8 cellular contexts compared by ENCODE assay signal in genomic region chr7:6228865-6229264, GRCh38. TPM values are rescaled to one million over a fixed set of nuclear protein-coding genes. Genes with fewer than 3 reads are reported as not detected.
DNase-seq lines count a peak whose midpoint lies in the region; ATAC-seq, FAIRE-seq and TF ChIP-seq lines count a peak whose summit lies in the region.
"Had no signal": no experiment of that assay in that cellular context is flagged by ENCODE, and none has a peak within 500 bp of the region (broad histone marks: within the 10 kb centered on the region; RNA-seq: fewer than 3 reads in every experiment).

No MANE protein-coding gene starts in this region.

- H3K4me2 ChIP-seq in GM12878 (ENCODE audit: control insufficient read depth, insufficient read depth) = peak overlapping the region; percentile 52

- no peaks in the 10 kb centered on the region for H3K9me3 ChIP-seq in GM12878 (replicated peaks; ENCODE audit: control insufficient read depth, insufficient read depth, low read length)

- CTCF ChIA-PET in GM12878 (lab: Yijun Ruan, JAX) = no interaction called here

- no peak for TF ChIP-seq RAD21 in GM12878 (IDR thresholded peaks at IDR 0.05; ENCODE audit: insufficient read depth, low read depth, low read length)

- intact Hi-C loops in GM12878 (cut with micrococcal nuclease; ENCODE audit: unreplicated experiment) = no loop called here

- WGBS in GM12878 (ENCODE audit: insufficient coverage, insufficient replicate concordance, low lambda C conversion rate, missing lambda C conversion rate) = 27% methylated on average over 4 of the region's 4 CpGs

- H3K79me2 ChIP-seq in GM12878 (ENCODE audit: control insufficient read depth, insufficient read depth, low read length) = peaks cover 40% of the 10 kb centered on the region

- RAD21 ChIA-PET in GM12878 (lab: Charles Lee; ENCODE audit: unreplicated experiment) = interaction anchor here (1.6 kb wide), 1 partner anchor 14 kb away, joined by 4 read pairs; no protein-coding TSS in a partner anchor

- no peaks in the 10 kb centered on the region for H3K27me3 ChIP-seq in GM12878 (replicated peaks in 1 of 2; ENCODE audit: control insufficient read depth in 2 of 2, insufficient read depth in 2 of 2, low read length in 1 of 2)

- 0 out of 2 replicates have a peak overlapping the region, but pooled peaks have one; percentile 26 for H3K4me3 ChIP-seq in GM12878

- H3K9ac ChIP-seq in GM12878 (ENCODE audit: control insufficient read depth, insufficient read depth, low read length) = no peak overlapping the region; the same call in 1 of the 2 replicates

- in situ Hi-C loops in GM12878 (cut with MboI) = no loop called here

- FAIRE-seq in GM12878 (lab: Jason Lieb, UNC) = peak; percentile 85

- no TSS peak for BruUV-seq in GM12878 (replicated peaks; lab: Mats Ljungman, UMichigan)

- H3K4me1 ChIP-seq in GM12878 (ENCODE audit: control insufficient read depth, insufficient read depth, low read length) = peaks cover 22% of the 10 kb centered on the region

- SMC1A ChIA-PET in GM12878 (lab: Charles Lee; ENCODE audit: uncharacterized antibody, unreplicated experiment) = interaction anchor here (1.3 to 1.7 kb wide), 3 partner anchors 11 to 17 kb away, joined by 3 to 7 read pairs (median 5); no protein-coding TSS in a partner anchor

- H4K20me1 ChIP-seq in GM12878 (ENCODE audit: control insufficient read depth, insufficient read depth) = no peaks in the 10 kb centered on the region

- no peak for TF ChIP-seq CTCF in GM12878 (IDR thresholded peaks at IDR 0.05 in 2 of 3, conservative IDR thresholded peaks at IDR 0.05 in 1 of 3; ENCODE audit: control insufficient read depth in 2 of 3, extremely low read depth in 1 of 3, insufficient read depth in 1 of 3, low read depth in 3 of 3, low read length in 3 of 3)

- no peaks in the 10 kb centered on the region; a peak in 1 of 4 replicates for H3K36me3 ChIP-seq in GM12878 (ENCODE audit: control insufficient read depth in 2 of 2, insufficient read depth in 2 of 2, low read length in 1 of 2)

- peak overlapping the region; percentile 46; the same call in 1 of the 2 replicates for H3K27ac ChIP-seq in GM12878 (ENCODE audit: control insufficient read depth, insufficient read depth)

- TF ChIP-seq POLR2A in GM12878 (IDR thresholded peaks at IDR 0.05; ENCODE audit: low read depth, low read length) = no peak

- POLR2A ChIA-PET in GM12878 (lab: Charles Lee) = interaction anchor here (0.5 to 1.3 kb wide), 4 partner anchors 14 to 133 kb away, joined by 3 to 4 read pairs (median 4); no protein-coding TSS in a partner anchor

- peak in 1 of 2 experiments; percentile 49; a peak in 1 of 4 replicates for TF ChIP-seq EP300 in GM12878 (IDR thresholded peaks at IDR 0.05; ENCODE audit: borderline replicate concordance in 1 of 2, control insufficient read depth in 1 of 2, low read depth in 2 of 2, low read length in 2 of 2)

- peak; percentile 68 for ATAC-seq in GM19023 (IDR thresholded peaks at IDR 0.05; ENCODE audit: unreplicated experiment)
- ATAC-seq in HG03135 (IDR thresholded peaks at IDR 0.05; ENCODE audit: unreplicated experiment) = peak; percentile 89
- ATAC-seq in GM12878 = peak; percentile 92

- DNase-seq in GM12878 (ENCODE audit: low read depth, low spot score) (peak; percentile 40), myocyte (ENCODE audit: low read depth) (peak; percentile 64), T-helper 1 cell (no peak), COR-L47 (lab: John Stamatoyannopoulos, UW) (no peak)
- DNase-seq in NK-92 treated with Interleukin-12 subunit alpha and Interleukin-12 subunit beta, amount 100 ng/mL, for 24 hours (lab: John Stamatoyannopoulos, UW) = no peak
- DNase-seq: T-cell had no signal

- H2AFZ ChIP-seq in GM12878 (ENCODE audit: control insufficient read depth, low read depth, low read length) = no peak overlapping the region

TF ChIP-seq in GM12878, 131 proteins besides CTCF, POLR2A, EP300 and RAD21:
- no peak for TF ChIP-seq MYC (IDR thresholded peaks at IDR 0.05; ENCODE audit: insufficient read depth, insufficient read length, insufficient replicate concordance, low read length, severe bottlenecking)
- peak; percentile 94 for TF ChIP-seq TCF3 (IDR thresholded peaks at IDR 0.05; ENCODE audit: borderline replicate concordance, insufficient read depth, low read depth, low read length)
- TF ChIP-seq, protein P1, sequence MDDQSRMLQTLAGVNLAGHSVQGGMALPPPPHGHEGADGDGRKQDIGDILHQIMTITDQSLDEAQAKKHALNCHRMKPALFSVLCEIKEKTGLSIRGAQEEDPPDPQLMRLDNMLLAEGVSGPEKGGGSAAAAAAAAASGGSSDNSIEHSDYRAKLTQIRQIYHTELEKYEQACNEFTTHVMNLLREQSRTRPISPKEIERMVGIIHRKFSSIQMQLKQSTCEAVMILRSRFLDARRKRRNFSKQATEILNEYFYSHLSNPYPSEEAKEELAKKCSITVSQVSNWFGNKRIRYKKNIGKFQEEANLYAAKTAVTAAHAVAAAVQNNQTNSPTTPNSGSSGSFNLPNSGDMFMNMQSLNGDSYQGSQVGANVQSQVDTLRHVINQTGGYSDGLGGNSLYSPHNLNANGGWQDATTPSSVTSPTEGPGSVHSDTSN (IDR thresholded peaks at IDR 0.05; ENCODE audit: insufficient replicate concordance, low read depth, low read length) = peak; percentile 57
- TF ChIP-seq RUNX3 (IDR thresholded peaks at IDR 0.05; ENCODE audit: low read length) = peak; percentile 71
- peak; percentile 88 for TF ChIP-seq TCF12 (IDR thresholded peaks at IDR 0.05; ENCODE audit: low read depth, low read length)

RNA-seq across cellular contexts. Expression of gene CYTH3, which starts 43.6 kb away (rescaled TPM):
- 68.4 and 72.9 TPM in 2 replicates for total RNA-seq in GM12878 (2013; cell fraction: nucleolus; rRNA removed)
- total RNA-seq in GM12878 (2014; rRNA removed) (16.7 and 19.8 TPM in 2 replicates), GM12878 (2014; rRNA removed; fragmentation: Illumina TruSeq; extraction: Trizol) (12.9 and 13.1 TPM in 2 replicates), GM12878 (2021) (20.8 and 23.9 TPM in 2 replicates), myocyte (27.4 and 58.6 TPM in 2 replicates)
- 7.7 TPM for polyA plus RNA-seq in GM12878 (2011; ENCODE audit: low read depth)
- polyA plus RNA-seq in GM12878 (2011; rRNA removed) (16.1 and 28.2 TPM in 2 replicates), GM12878 (2014; fragmentation: Illumina TruSeq; extraction: Trizol) (12.2 and 16.6 TPM in 2 replicates), GM12878 (2014; fragmentation: Nextera tagmentation; extraction: Ambion mirVana) (1 to 10 TPM in 1 of 2 experiments, under 1 TPM in 1; 0.45 to 1.4 TPM), GM12878 (2014; rRNA removed) (27.4 and 32.3 TPM in 2 replicates), GM12878 (2016; fragmentation: Nextera tagmentation; extraction: Ambion mirVana) (10 to 100 TPM; 13.8 to 14.8 TPM)
- 21.5 and 26.0 TPM in 2 replicates for polyA plus RNA-seq in GM12878 (2011; cell fraction: cytosol; rRNA removed)
- 69.2 and 77.0 TPM in 2 replicates for polyA plus RNA-seq in GM12878 (2011; cell fraction: nucleus; rRNA removed)
- polyA plus RNA-seq in GM12878 (2012) = 14.2 and 17.9 TPM in 2 replicates
- polyA minus RNA-seq in GM12878 (2011; rRNA and poly(A)+ RNA removed) = 12.1 and 17.7 TPM in 2 replicates
- 6.7 TPM in 2 replicates for polyA minus RNA-seq in GM12878 (2011; cell fraction: cytosol; rRNA and poly(A)+ RNA removed)
- 18.3 and 25.9 TPM in 2 replicates for polyA minus RNA-seq in GM12878 (2011; cell fraction: nucleus; rRNA and poly(A)+ RNA removed)
- polyA plus RNA-seq in myocyte (2012) = 88.7 TPM

Comparison
In these comparisons a context has a peak if more than half of its experiments do, and no peak if none do; other contexts are left out.
1. DNase-seq: peak in GM12878 (single experiment) and myocyte (single experiment); none in T-helper 1 cell (0 of 5), NK-92 treated with Interleukin-12 subunit alpha and Interleukin-12 subunit beta, amount 100 ng/mL, for 24 hours (single experiment) and COR-L47 (single experiment).
2. Peak in every context shown above with its lines, with median percentiles within 50 percentile points of each other: ATAC-seq.